ENCODE assay signal across 1 cellular context in genomic region chr2:85354286-85355072, GRCh38.
TF ChIP-seq lines count a peak whose summit lies in the region.

Gene ELMOD3 (plus strand): TSS chr2:85354769. CDS start chr2:85357199, 2,430 bp downstream.
Gene RETSAT (minus strand): TSS chr2:85354528. CDS start chr2:85354507, 21 bp downstream.

TF ChIP-seq in HepG2, 621 proteins besides CTCF, POLR2A, EP300 and RAD21 (continued from another document and continues in another):
- TF ChIP-seq KIAA2018 (CRISPR knock-in tag; IDR thresholded peaks at IDR 0.05; ENCODE audit: borderline replicate concordance) (peak; percentile 67; the same call in 1 of the 2 replicates), YEATS4 (CRISPR knock-in tag; IDR thresholded peaks at IDR 0.05; ENCODE audit: borderline replicate concordance) (no peak; the same call in none of the 2 replicates), KDM5A (IDR thresholded peaks at IDR 0.05; ENCODE audit: borderline replicate concordance, low read length) (peak; percentile 92; the same call in 1 of the 2 replicates), CBX5 (CRISPR knock-in tag; IDR thresholded peaks at IDR 0.05; ENCODE audit: borderline replicate concordance) (peak; percentile 78; the same call in 1 of the 2 replicates), IRF2 (CRISPR knock-in tag; IDR thresholded peaks at IDR 0.05) (peak; percentile 97), FOXC1 (CRISPR knock-in tag; IDR thresholded peaks at IDR 0.05; ENCODE audit: borderline replicate concordance) (peak; percentile 67), ZNF766 (CRISPR knock-in tag; IDR thresholded peaks at IDR 0.05; ENCODE audit: borderline replicate concordance) (peak; percentile 86), ZNF207 (IDR thresholded peaks at IDR 0.05; ENCODE audit: borderline replicate concordance) (no peak), EHMT2 (IDR thresholded peaks at IDR 0.05; ENCODE audit: borderline replicate concordance, low read depth, low read length) (no peak; the same call in 1 of the 2 replicates), SOX13 (IDR thresholded peaks at IDR 0.05) (0 out of 2 replicates have a peak, but pooled peaks have one; percentile 11), SOX13 (CRISPR knock-in tag; conservative IDR thresholded peaks at IDR 0.05 in 1 of 2, IDR thresholded peaks at IDR 0.05 in 1 of 2) (peak in 1 of 2 experiments; percentile 60; a peak in 2 of 4 replicates), ZNF414 (CRISPR knock-in tag; IDR thresholded peaks at IDR 0.05) (0 out of 2 replicates have a peak, but pooled peaks have one; percentile 8), ZNF431 (CRISPR knock-in tag; IDR thresholded peaks at IDR 0.05; ENCODE audit: borderline replicate concordance, low read depth) (peak; percentile 74; the same call in 1 of the 2 replicates), CENPX (CRISPR knock-in tag; IDR thresholded peaks at IDR 0.05) (no peak), SMAD9 (CRISPR knock-in tag; IDR thresholded peaks at IDR 0.05) (no peak), SRSF4 (IDR thresholded peaks at IDR 0.05; ENCODE audit: low read depth, low read length, poor library complexity, severe bottlenecking) (no peak), MXD4 (CRISPR knock-in tag; IDR thresholded peaks at IDR 0.05) (peak; percentile 68), ZNF281 (CRISPR knock-in tag; IDR thresholded peaks at IDR 0.05; ENCODE audit: borderline replicate concordance) (peak; percentile 54; the same call in 1 of the 2 replicates), SAP130 (CRISPR knock-in tag; IDR thresholded peaks at IDR 0.05; ENCODE audit: low read depth) (peak; percentile 97), FOXK2 (IDR thresholded peaks at IDR 0.05) (0 out of 2 replicates have a peak, but pooled peaks have one; percentile 36), ZNF280D (CRISPR knock-in tag; IDR thresholded peaks at IDR 0.05) (no peak), ZNF839 (CRISPR knock-in tag; IDR thresholded peaks at IDR 0.05; ENCODE audit: borderline replicate concordance) (peak; percentile 82), DRAP1 (CRISPR knock-in tag; IDR thresholded peaks at IDR 0.05) (peak; percentile 99), YEATS2 (CRISPR knock-in tag; IDR thresholded peaks at IDR 0.05; ENCODE audit: borderline replicate concordance) (peak; percentile 89; the same call in 1 of the 2 replicates), NCOA1 (CRISPR knock-in tag; IDR thresholded peaks at IDR 0.05) (no peak; the same call in 1 of the 2 replicates), TBP (CRISPR knock-in tag; IDR thresholded peaks at IDR 0.05) (peak; percentile 81; the same call in 1 of the 2 replicates), TSC22D2 (CRISPR knock-in tag; IDR thresholded peaks at IDR 0.05; ENCODE audit: borderline replicate concordance) (peak; percentile 87; the same call in 1 of the 2 replicates), ZNF772 (CRISPR knock-in tag; IDR thresholded peaks at IDR 0.05) (peak; percentile 99), ZNF333 (CRISPR knock-in tag; IDR thresholded peaks at IDR 0.05; ENCODE audit: borderline replicate concordance) (peak; percentile 64; the same call in 1 of the 2 replicates), ZC3H4 (CRISPR knock-in tag; IDR thresholded peaks at IDR 0.05; ENCODE audit: borderline replicate concordance) (no peak; the same call in 1 of the 2 replicates), ZNF746 (CRISPR knock-in tag; IDR thresholded peaks at IDR 0.05) (peak; percentile 78; the same call in 1 of the 2 replicates), ZNF614 (CRISPR knock-in tag; IDR thresholded peaks at IDR 0.05; ENCODE audit: borderline replicate concordance) (peak; percentile 87), PHF21A (CRISPR knock-in tag; IDR thresholded peaks at IDR 0.05) (peak; percentile 94), DR1 (CRISPR knock-in tag; IDR thresholded peaks at IDR 0.05) (peak; percentile 97), ZFP91 (CRISPR knock-in tag; IDR thresholded peaks at IDR 0.05; ENCODE audit: borderline replicate concordance) (peak; percentile 95), ISL2 (CRISPR knock-in tag; IDR thresholded peaks at IDR 0.05) (peak; percentile 93), HOXA7 (CRISPR knock-in tag; IDR thresholded peaks at IDR 0.05) (no peak), ZNF337 (CRISPR knock-in tag; IDR thresholded peaks at IDR 0.05; ENCODE audit: borderline replicate concordance, low read depth) (peak; percentile 97), ZNF776 (CRISPR knock-in tag; IDR thresholded peaks at IDR 0.05) (no peak; the same call in 1 of the 2 replicates), THAP7 (CRISPR knock-in tag; IDR thresholded peaks at IDR 0.05) (no peak; the same call in 1 of the 2 replicates), ZZZ3 (CRISPR knock-in tag; IDR thresholded peaks at IDR 0.05; ENCODE audit: borderline replicate concordance) (peak; percentile 95; the same call in 1 of the 2 replicates)
